In the genomic region with DNA sequence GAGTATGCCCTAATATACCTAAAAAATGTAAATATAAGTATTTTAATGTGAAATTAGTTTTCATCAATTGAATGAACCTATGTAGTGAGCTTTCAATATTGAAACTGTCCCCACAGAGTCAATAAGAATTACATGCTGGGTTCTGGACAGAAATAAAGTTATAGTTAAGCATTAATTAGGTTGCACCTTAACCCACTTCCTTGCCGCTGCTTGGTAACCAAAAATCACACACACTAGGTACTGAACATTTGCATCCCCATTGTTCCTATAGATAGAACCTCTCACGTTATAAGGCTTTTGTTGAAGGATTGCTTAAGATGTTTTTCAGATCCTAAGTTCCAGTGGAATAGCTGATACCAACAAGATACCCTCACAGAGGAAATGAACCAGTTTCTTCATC, we compare ENCODE assay signal across 30 cellular contexts.
"Had no signal": no experiment of that assay in that cellular context is flagged by ENCODE, and none has a peak within 500 bp of the region (broad histone marks: within the 10 kb centered on the region; RNA-seq: fewer than 3 reads in every experiment).

No MANE protein-coding gene starts in this region.

- H3K4me3 Mint-ChIP-seq: activated B cell treated with CpG ODN at 0.5 μM for 24 hours; activated CD4-positive, alpha-beta memory T cell treated with anti-CD3 and anti-CD28 coated beads for 36 hours; activated CD4-positive, alpha-beta T cell treated with anti-CD3 and anti-CD28 coated beads, Interleukin-2, amount 10 ng/mL, durations not matched to agents 24 days and 14 days; activated CD8-positive, alpha-beta T cell treated with anti-CD3 and anti-CD28 coated beads for 36 hours; activated naive CD4-positive, alpha-beta T cell treated with anti-CD3 and anti-CD28 coated beads for 36 hours; activated naive CD8-positive, alpha-beta T cell treated with anti-CD3 and anti-CD28 coated beads for 36 hours; activated T-cell treated with anti-CD3 and anti-CD28 coated beads, Interleukin-2, amount 50 U/mL, for 4 hours; activated T-cell treated with anti-CD3 and anti-CD28 coated beads, Interleukin-2, amount 50 U/mL, for 72 hours; activated T-helper 1 cell treated with anti-CD3 and anti-CD28 coated beads, Interleukin-12 subunit alpha, Interleukin-12 subunit beta, Interleukin-2, Interleukin-4 antibody, amounts not matched to agents 30 ng/mL and 10 ng/mL and 1 ng/mL, durations not matched to agents 14 hours and 24 hours and 36 hours; activated T-helper 17 cell treated with anti-CD3 and anti-CD28 coated beads, Interleukin-2, amount 50 U/mL, for 72 hours; T-helper 2 cell treated with Interferon-gamma antibody and Interleukin-4, amounts not matched to agents 5 μg/mL and 100 μg/mL, for 36 hours had no signal

- H3K27me3 Mint-ChIP-seq: activated B cell treated with CpG ODN at 0.5 μM for 24 hours; activated CD4-positive, alpha-beta memory T cell treated with anti-CD3 and anti-CD28 coated beads for 36 hours; activated CD4-positive, alpha-beta T cell treated with anti-CD3 and anti-CD28 coated beads, Interleukin-2, amount 10 ng/mL, durations not matched to agents 24 days and 14 days; activated naive CD8-positive, alpha-beta T cell treated with anti-CD3 and anti-CD28 coated beads for 36 hours; activated T-helper 17 cell treated with anti-CD3 and anti-CD28 coated beads, Interleukin-2, amount 50 U/mL, for 72 hours had no signal

- H3K36me3 Mint-ChIP-seq: activated CD4-positive, alpha-beta memory T cell treated with anti-CD3 and anti-CD28 coated beads for 36 hours; activated naive CD4-positive, alpha-beta T cell treated with anti-CD3 and anti-CD28 coated beads, Interleukin-2, amount 50 U/mL, for 72 hours; activated naive CD8-positive, alpha-beta T cell treated with anti-CD3 and anti-CD28 coated beads for 36 hours had no signal

- H3K9me3 Mint-ChIP-seq: activated B cell treated with CpG ODN at 0.5 μM for 24 hours; activated CD4-positive, alpha-beta memory T cell treated with anti-CD3 and anti-CD28 coated beads for 36 hours; activated CD4-positive, alpha-beta T cell treated with anti-CD3 and anti-CD28 coated beads, Interleukin-2, amount 10 ng/mL, durations not matched to agents 24 days and 14 days; activated CD8-positive, alpha-beta T cell treated with anti-CD3 and anti-CD28 coated beads for 36 hours; activated naive CD4-positive, alpha-beta T cell treated with anti-CD3 and anti-CD28 coated beads for 36 hours; activated naive CD4-positive, alpha-beta T cell treated with anti-CD3 and anti-CD28 coated beads, Interleukin-2, amount 50 U/mL, for 72 hours; activated naive CD8-positive, alpha-beta T cell treated with anti-CD3 and anti-CD28 coated beads for 36 hours; activated T-cell treated with anti-CD3 and anti-CD28 coated beads, Interleukin-2, amount 50 U/mL, for 4 hours; activated T-cell treated with anti-CD3 and anti-CD28 coated beads, Interleukin-2, amount 50 U/mL, for 72 hours; activated T-helper 1 cell treated with anti-CD3 and anti-CD28 coated beads, Interleukin-12 subunit alpha, Interleukin-12 subunit beta, Interleukin-2, Interleukin-4 antibody, amounts not matched to agents 30 ng/mL and 10 ng/mL and 1 ng/mL, durations not matched to agents 14 hours and 24 hours and 36 hours; activated T-helper 17 cell treated with anti-CD3 and anti-CD28 coated beads, Interleukin-2, amount 50 U/mL, for 72 hours; T-helper 2 cell treated with Interferon-gamma antibody and Interleukin-4, amounts not matched to agents 5 μg/mL and 100 μg/mL, for 36 hours had no signal

- ATAC-seq: activated CD8-positive, alpha-beta T cell treated with anti-CD3 and anti-CD28 coated beads for 36 hours; activated naive CD4-positive, alpha-beta T cell treated with anti-CD3 and anti-CD28 coated beads, Interleukin-2, amount 50 U/mL, for 72 hours; activated T-cell treated with anti-CD3 and anti-CD28 coated beads, Interleukin-2, amount 50 U/mL, for 4 hours; activated T-cell treated with anti-CD3 and anti-CD28 coated beads, Interleukin-2, amount 50 U/mL, for 72 hours; activated T-helper 17 cell treated with anti-CD3 and anti-CD28 coated beads, Interleukin-2, amount 50 U/mL, for 72 hours; body of pancreas had no signal

- H3K4me1 Mint-ChIP-seq: activated B cell treated with CpG ODN at 0.5 μM for 24 hours; activated CD4-positive, alpha-beta T cell treated with anti-CD3 and anti-CD28 coated beads, Interleukin-2, amount 10 ng/mL, durations not matched to agents 24 days and 14 days; activated naive CD8-positive, alpha-beta T cell treated with anti-CD3 and anti-CD28 coated beads for 36 hours; activated T-helper 17 cell treated with anti-CD3 and anti-CD28 coated beads, Interleukin-2, amount 50 U/mL, for 72 hours had no signal

- H3K27ac Mint-ChIP-seq: activated B cell treated with CpG ODN at 0.5 μM for 24 hours; activated CD4-positive, alpha-beta memory T cell treated with anti-CD3 and anti-CD28 coated beads for 36 hours; activated CD4-positive, alpha-beta T cell treated with anti-CD3 and anti-CD28 coated beads, Interleukin-2, amount 10 ng/mL, durations not matched to agents 24 days and 14 days; activated CD8-positive, alpha-beta T cell treated with anti-CD3 and anti-CD28 coated beads for 36 hours; activated naive CD4-positive, alpha-beta T cell treated with anti-CD3 and anti-CD28 coated beads for 36 hours; activated naive CD4-positive, alpha-beta T cell treated with anti-CD3 and anti-CD28 coated beads, Interleukin-2, amount 50 U/mL, for 72 hours; activated naive CD8-positive, alpha-beta T cell treated with anti-CD3 and anti-CD28 coated beads for 36 hours; activated T-cell treated with anti-CD3 and anti-CD28 coated beads, Interleukin-2, amount 50 U/mL, for 72 hours; activated T-helper 1 cell treated with anti-CD3 and anti-CD28 coated beads, Interleukin-12 subunit alpha, Interleukin-12 subunit beta, Interleukin-2, Interleukin-4 antibody, amounts not matched to agents 30 ng/mL and 10 ng/mL and 1 ng/mL, durations not matched to agents 14 hours and 24 hours and 36 hours; activated T-helper 17 cell treated with anti-CD3 and anti-CD28 coated beads, Interleukin-2, amount 50 U/mL, for 72 hours; T-helper 2 cell treated with Interferon-gamma antibody and Interleukin-4, amounts not matched to agents 5 μg/mL and 100 μg/mL, for 36 hours had no signal

- DNase-seq: activated B cell treated with CpG ODN at 0.5 μM for 24 hours; activated CD4-positive, alpha-beta memory T cell treated with anti-CD3 and anti-CD28 coated beads for 36 hours; activated CD4-positive, alpha-beta T cell treated with anti-CD3 and anti-CD28 coated beads for 4 hours; activated CD4-positive, alpha-beta T cell treated with anti-CD3 and anti-CD28 coated beads, Interleukin-2, amount 10 ng/mL, durations not matched to agents 24 days and 14 days; activated CD4-positive, alpha-beta T cell treated with anti-CD3 and anti-CD28 coated beads, Interleukin-2, amount 50 U/mL, for 1 hour; activated CD4-positive, alpha-beta T cell treated with anti-CD3 and anti-CD28 coated beads, Interleukin-2, amount 50 U/mL, for 4 hours; activated CD4-positive, CD25-positive, alpha-beta regulatory T cell treated with anti-CD3 and anti-CD28 coated beads, Interleukin-2, amount 50 U/mL, for 72 hours; activated CD8-positive, alpha-beta memory T cell treated with anti-CD3 and anti-CD28 coated beads, Interleukin-2, amount 50 U/mL, for 4 hours; activated CD8-positive, alpha-beta T cell treated with anti-CD3 and anti-CD28 coated beads for 36 hours; activated effector memory CD4-positive, alpha-beta T cell treated with anti-CD3 and anti-CD28 coated beads, Interleukin-2, amount 50 U/mL, for 16 hours; activated gamma-delta T cell treated with Interleukin-2 at 50 U/mL for 16 hours; activated naive CD4-positive, alpha-beta T cell; activated naive CD4-positive, alpha-beta T cell treated with anti-CD3 and anti-CD28 coated beads for 36 hours; activated naive CD4-positive, alpha-beta T cell treated with anti-CD3 and anti-CD28 coated beads, Interleukin-2, amount 50 U/mL, for 16 hours; activated naive CD8-positive, alpha-beta T cell treated with anti-CD3 and anti-CD28 coated beads for 36 hours; activated T-cell treated with anti-CD3 and anti-CD28 coated beads for 4 hours; activated T-cell treated with anti-CD3 and anti-CD28 coated beads, Interleukin-2, amount 50 U/mL, for 1 hour; activated T-cell treated with anti-CD3 and anti-CD28 coated beads, Interleukin-2, amount 50 U/mL, for 4 hours; activated T-cell treated with anti-CD3 and anti-CD28 coated beads, Interleukin-2, amount 50 U/mL, for 72 hours; adrenal gland; amniotic stem cell; aorta; body of pancreas; brain microvascular endothelial cell; central memory CD4-positive, alpha-beta T cell; T-helper 9 cell had no signal
